In the genomic region with DNA sequence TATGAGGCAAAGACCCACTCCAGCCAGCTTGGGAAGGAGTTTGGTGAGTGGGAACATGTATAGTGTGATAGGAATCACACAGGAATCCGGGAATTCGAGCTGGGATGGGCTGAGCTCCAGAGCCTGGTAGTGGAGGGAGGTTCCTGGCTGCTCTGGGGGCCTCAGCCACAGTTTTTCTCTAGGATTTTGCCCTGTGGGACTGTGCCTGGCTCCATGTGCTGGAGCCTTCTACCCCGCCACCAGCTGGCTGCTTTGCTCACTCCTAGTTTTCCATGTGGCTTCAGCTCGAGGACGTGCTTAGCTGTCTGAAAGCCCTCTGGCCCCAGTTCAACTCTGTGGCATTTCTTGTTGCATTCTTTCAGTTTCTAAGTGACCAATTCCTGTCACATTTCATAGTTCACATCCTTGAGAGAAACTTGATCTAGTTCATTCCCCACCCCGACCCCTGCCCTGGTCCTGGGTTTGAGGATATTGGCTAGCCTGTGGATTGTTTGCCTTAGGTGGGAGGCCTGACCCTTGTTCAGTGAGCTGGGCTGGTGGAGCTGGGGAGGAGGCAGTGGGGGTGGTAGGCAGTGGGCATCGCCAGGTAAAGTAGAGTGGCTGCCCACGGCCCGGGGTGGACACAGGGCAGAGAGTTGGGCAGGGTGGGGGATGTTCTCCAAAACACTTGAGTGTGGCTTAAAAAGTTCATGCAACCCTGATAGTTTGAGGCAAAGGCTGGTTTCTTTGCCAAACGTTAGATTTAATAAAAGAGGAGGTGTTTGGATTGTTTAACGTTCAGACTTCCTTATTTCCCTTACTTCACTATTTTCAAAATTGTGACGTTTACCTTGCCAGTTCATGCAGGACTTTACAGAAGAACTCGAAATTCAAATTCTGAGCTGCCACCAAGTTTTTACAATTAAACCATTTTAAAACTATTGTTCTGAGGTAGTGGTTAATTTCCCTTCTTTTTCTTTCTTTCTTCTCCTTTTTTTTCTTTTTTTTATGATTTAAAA, we compare ENCODE assay signal across 1 cellular context.
TF ChIP-seq lines count a peak whose summit lies in the region.

No MANE protein-coding gene starts in this region.

TF ChIP-seq in GM12878, 131 proteins besides CTCF, POLR2A, EP300 and RAD21 (continued from another document and continues in another):
- TF ChIP-seq, protein P1, sequence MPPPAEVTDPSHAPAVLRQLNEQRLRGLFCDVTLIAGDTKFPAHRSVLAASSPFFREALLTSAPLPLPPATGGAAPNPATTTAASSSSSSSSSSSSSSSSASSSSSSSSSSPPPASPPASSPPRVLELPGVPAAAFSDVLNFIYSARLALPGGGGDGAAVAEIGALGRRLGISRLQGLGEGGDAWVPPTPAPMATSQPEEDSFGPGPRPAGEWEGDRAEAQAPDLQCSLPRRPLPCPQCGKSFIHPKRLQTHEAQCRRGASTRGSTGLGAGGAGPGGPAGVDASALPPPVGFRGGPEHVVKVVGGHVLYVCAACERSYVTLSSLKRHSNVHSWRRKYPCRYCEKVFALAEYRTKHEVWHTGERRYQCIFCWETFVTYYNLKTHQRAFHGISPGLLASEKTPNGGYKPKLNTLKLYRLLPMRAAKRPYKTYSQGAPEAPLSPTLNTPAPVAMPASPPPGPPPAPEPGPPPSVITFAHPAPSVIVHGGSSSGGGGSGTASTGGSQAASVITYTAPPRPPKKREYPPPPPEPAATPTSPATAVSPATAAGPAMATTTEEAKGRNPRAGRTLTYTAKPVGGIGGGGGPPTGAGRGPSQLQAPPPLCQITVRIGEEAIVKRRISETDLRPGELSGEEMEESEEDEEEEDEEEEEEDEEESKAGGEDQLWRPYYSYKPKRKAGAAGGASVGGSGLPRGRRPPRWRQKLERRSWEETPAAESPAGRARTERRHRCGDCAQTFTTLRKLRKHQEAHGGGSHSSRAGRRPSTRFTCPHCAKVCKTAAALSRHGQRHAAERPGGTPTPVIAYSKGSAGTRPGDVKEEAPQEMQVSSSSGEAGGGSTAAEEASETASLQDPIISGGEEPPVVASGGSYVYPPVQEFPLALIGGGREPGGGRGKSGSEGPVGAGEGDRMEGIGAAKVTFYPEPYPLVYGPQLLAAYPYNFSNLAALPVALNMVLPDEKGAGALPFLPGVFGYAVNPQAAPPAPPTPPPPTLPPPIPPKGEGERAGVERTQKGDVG (CRISPR knock-in tag; IDR thresholded peaks at IDR 0.05), result no peak
- TF ChIP-seq NFIC (IDR thresholded peaks at IDR 0.05; ENCODE audit: low read depth, low read length), result peak; percentile 56; the same call in 1 of the 2 replicates
- TF ChIP-seq TARDBP (IDR thresholded peaks at IDR 0.05; ENCODE audit: borderline replicate concordance), result no peak
- no peak for TF ChIP-seq CHD2 (IDR thresholded peaks at IDR 0.05; ENCODE audit: borderline replicate concordance, low read depth, low read length)
- TF ChIP-seq, protein P2, sequence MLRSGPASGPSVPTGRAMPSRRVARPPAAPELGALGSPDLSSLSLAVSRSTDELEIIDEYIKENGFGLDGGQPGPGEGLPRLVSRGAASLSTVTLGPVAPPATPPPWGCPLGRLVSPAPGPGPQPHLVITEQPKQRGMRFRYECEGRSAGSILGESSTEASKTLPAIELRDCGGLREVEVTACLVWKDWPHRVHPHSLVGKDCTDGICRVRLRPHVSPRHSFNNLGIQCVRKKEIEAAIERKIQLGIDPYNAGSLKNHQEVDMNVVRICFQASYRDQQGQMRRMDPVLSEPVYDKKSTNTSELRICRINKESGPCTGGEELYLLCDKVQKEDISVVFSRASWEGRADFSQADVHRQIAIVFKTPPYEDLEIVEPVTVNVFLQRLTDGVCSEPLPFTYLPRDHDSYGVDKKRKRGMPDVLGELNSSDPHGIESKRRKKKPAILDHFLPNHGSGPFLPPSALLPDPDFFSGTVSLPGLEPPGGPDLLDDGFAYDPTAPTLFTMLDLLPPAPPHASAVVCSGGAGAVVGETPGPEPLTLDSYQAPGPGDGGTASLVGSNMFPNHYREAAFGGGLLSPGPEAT (IDR thresholded peaks at IDR 0.05; ENCODE audit: low read depth), result peak; percentile 70
- TF ChIP-seq RELA (IDR thresholded peaks at IDR 0.05; ENCODE audit: borderline replicate concordance, partially characterized antibody), result peak; percentile 21
- 0 out of 2 replicates have a peak, but pooled peaks have one; percentile 45 for TF ChIP-seq ZNF24 (IDR thresholded peaks at IDR 0.05)
- TF ChIP-seq MEF2A (IDR thresholded peaks at IDR 0.05; ENCODE audit: insufficient read depth, low read depth, low read length), result 0 out of 2 replicates have a peak, but pooled peaks have one; percentile 19
- peak; percentile 43; the same call in 1 of the 2 replicates for TF ChIP-seq CBFB (IDR thresholded peaks at IDR 0.05; ENCODE audit: low read depth)
- TF ChIP-seq BHLHE40 (IDR thresholded peaks at IDR 0.05; ENCODE audit: borderline replicate concordance in 1 of 2, low read depth in 2 of 2, low read length in 1 of 2), result peak; percentile 14 to 19; a peak in 1 of 4 replicates
- TF ChIP-seq, protein P3, sequence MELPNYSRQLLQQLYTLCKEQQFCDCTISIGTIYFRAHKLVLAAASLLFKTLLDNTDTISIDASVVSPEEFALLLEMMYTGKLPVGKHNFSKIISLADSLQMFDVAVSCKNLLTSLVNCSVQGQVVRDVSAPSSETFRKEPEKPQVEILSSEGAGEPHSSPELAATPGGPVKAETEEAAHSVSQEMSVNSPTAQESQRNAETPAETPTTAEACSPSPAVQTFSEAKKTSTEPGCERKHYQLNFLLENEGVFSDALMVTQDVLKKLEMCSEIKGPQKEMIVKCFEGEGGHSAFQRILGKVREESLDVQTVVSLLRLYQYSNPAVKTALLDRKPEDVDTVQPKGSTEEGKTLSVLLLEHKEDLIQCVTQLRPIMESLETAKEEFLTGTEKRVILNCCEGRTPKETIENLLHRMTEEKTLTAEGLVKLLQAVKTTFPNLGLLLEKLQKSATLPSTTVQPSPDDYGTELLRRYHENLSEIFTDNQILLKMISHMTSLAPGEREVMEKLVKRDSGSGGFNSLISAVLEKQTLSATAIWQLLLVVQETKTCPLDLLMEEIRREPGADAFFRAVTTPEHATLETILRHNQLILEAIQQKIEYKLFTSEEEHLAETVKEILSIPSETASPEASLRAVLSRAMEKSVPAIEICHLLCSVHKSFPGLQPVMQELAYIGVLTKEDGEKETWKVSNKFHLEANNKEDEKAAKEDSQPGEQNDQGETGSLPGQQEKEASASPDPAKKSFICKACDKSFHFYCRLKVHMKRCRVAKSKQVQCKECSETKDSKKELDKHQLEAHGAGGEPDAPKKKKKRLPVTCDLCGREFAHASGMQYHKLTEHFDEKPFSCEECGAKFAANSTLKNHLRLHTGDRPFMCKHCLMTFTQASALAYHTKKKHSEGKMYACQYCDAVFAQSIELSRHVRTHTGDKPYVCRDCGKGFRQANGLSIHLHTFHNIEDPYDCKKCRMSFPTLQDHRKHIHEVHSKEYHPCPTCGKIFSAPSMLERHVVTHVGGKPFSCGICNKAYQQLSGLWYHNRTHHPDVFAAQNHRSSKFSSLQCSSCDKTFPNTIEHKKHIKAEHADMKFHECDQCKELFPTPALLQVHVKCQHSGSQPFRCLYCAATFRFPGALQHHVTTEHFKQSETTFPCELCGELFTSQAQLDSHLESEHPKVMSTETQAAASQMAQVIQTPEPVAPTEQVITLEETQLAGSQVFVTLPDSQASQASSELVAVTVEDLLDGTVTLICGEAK (IDR thresholded peaks at IDR 0.05; ENCODE audit: borderline replicate concordance), result no peak
- peak; percentile 50; the same call in 1 of the 2 replicates for TF ChIP-seq IRF4 (IDR thresholded peaks at IDR 0.05; ENCODE audit: low read depth, low read length)
- TF ChIP-seq CREB1 (IDR thresholded peaks at IDR 0.05; ENCODE audit: low read depth), result 0 out of 2 replicates have a peak, but pooled peaks have one; percentile 14
- peak; percentile 88 for TF ChIP-seq EED (IDR thresholded peaks at IDR 0.05; ENCODE audit: low read depth)
- TF ChIP-seq ZNF622 (IDR thresholded peaks at IDR 0.05), result no peak
- TF ChIP-seq IKZF1 (conservative IDR thresholded peaks at IDR 0.05), result peak; percentile 91
- TF ChIP-seq POLR2AphosphoS5 (IDR thresholded peaks at IDR 0.05; ENCODE audit: low read length), result peak; percentile 70; the same call in 1 of the 2 replicates
- 0 out of 2 replicates have a peak, but pooled peaks have one; percentile 30 for TF ChIP-seq TAF1 (IDR thresholded peaks at IDR 0.05; ENCODE audit: borderline replicate concordance, low read depth, low read length)
- peak; percentile 85 for TF ChIP-seq MXI1 (IDR thresholded peaks at IDR 0.05; ENCODE audit: low read depth, low read length)
- TF ChIP-seq MTA3 (IDR thresholded peaks at IDR 0.05; ENCODE audit: borderline replicate concordance, low read length), result 0 out of 2 replicates have a peak, but pooled peaks have one; percentile 63
- TF ChIP-seq, protein P4, sequence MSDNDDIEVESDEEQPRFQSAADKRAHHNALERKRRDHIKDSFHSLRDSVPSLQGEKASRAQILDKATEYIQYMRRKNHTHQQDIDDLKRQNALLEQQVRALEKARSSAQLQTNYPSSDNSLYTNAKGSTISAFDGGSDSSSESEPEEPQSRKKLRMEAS (IDR thresholded peaks at IDR 0.05; ENCODE audit: low read depth, low read length), result peak; percentile 54; the same call in 1 of the 2 replicates
- peak; percentile 36; the same call in 1 of the 2 replicates for TF ChIP-seq SPI1 (IDR thresholded peaks at IDR 0.05; ENCODE audit: borderline replicate concordance, insufficient read depth, low read depth, low read length)
- no peak for TF ChIP-seq CHD4 (IDR thresholded peaks at IDR 0.05)
- TF ChIP-seq ETV6 (conservative IDR thresholded peaks at IDR 0.05 in 1 of 2, IDR thresholded peaks at IDR 0.05 in 1 of 2; ENCODE audit: borderline replicate concordance in 1 of 2, low read depth in 1 of 2), result 0 out of 4 replicates have a peak, but pooled peaks of 1 of the 2 experiments have one; percentile 47
- 0 out of 2 replicates have a peak, but pooled peaks have one; percentile 68 for TF ChIP-seq CHD1 (IDR thresholded peaks at IDR 0.05; ENCODE audit: low read depth, low read length)
- TF ChIP-seq, protein P5, sequence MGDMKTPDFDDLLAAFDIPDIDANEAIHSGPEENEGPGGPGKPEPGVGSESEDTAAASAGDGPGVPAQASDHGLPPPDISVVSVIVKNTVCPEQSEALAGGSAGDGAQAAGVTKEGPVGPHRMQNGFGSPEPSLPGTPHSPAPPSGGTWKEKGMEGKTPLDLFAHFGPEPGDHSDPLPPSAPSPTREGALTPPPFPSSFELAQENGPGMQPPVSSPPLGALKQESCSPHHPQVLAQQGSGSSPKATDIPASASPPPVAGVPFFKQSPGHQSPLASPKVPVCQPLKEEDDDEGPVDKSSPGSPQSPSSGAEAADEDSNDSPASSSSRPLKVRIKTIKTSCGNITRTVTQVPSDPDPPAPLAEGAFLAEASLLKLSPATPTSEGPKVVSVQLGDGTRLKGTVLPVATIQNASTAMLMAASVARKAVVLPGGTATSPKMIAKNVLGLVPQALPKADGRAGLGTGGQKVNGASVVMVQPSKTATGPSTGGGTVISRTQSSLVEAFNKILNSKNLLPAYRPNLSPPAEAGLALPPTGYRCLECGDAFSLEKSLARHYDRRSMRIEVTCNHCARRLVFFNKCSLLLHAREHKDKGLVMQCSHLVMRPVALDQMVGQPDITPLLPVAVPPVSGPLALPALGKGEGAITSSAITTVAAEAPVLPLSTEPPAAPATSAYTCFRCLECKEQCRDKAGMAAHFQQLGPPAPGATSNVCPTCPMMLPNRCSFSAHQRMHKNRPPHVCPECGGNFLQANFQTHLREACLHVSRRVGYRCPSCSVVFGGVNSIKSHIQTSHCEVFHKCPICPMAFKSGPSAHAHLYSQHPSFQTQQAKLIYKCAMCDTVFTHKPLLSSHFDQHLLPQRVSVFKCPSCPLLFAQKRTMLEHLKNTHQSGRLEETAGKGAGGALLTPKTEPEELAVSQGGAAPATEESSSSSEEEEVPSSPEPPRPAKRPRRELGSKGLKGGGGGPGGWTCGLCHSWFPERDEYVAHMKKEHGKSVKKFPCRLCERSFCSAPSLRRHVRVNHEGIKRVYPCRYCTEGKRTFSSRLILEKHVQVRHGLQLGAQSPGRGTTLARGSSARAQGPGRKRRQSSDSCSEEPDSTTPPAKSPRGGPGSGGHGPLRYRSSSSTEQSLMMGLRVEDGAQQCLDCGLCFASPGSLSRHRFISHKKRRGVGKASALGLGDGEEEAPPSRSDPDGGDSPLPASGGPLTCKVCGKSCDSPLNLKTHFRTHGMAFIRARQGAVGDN (IDR thresholded peaks at IDR 0.05), result peak; percentile 84
- TF ChIP-seq, protein P6, sequence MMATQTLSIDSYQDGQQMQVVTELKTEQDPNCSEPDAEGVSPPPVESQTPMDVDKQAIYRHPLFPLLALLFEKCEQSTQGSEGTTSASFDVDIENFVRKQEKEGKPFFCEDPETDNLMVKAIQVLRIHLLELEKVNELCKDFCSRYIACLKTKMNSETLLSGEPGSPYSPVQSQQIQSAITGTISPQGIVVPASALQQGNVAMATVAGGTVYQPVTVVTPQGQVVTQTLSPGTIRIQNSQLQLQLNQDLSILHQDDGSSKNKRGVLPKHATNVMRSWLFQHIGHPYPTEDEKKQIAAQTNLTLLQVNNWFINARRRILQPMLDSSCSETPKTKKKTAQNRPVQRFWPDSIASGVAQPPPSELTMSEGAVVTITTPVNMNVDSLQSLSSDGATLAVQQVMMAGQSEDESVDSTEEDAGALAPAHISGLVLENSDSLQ (IDR thresholded peaks at IDR 0.05), result no peak
- peak; percentile 9 for TF ChIP-seq SP1 (IDR thresholded peaks at IDR 0.05; ENCODE audit: low read depth, low read length)
- TF ChIP-seq MYB (IDR thresholded peaks at IDR 0.05; ENCODE audit: borderline replicate concordance, low read depth, low read length), result no peak
- peak; percentile 46 for TF ChIP-seq NR2F1 (conservative IDR thresholded peaks at IDR 0.05)
- TF ChIP-seq IKZF2 (IDR thresholded peaks at IDR 0.05), result peak; percentile 55 to 71
- TF ChIP-seq RAD51 (IDR thresholded peaks at IDR 0.05), result no peak
- 0 out of 2 replicates have a peak, but pooled peaks have one; percentile 13 for TF ChIP-seq RB1 (IDR thresholded peaks at IDR 0.05; ENCODE audit: borderline replicate concordance)
- TF ChIP-seq, protein P7, sequence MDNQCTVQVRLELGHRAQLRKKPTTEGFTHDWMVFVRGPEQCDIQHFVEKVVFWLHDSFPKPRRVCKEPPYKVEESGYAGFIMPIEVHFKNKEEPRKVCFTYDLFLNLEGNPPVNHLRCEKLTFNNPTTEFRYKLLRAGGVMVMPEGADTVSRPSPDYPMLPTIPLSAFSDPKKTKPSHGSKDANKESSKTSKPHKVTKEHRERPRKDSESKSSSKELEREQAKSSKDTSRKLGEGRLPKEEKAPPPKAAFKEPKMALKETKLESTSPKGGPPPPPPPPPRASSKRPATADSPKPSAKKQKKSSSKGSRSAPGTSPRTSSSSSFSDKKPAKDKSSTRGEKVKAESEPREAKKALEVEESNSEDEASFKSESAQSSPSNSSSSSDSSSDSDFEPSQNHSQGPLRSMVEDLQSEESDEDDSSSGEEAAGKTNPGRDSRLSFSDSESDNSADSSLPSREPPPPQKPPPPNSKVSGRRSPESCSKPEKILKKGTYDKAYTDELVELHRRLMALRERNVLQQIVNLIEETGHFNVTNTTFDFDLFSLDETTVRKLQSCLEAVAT (IDR thresholded peaks at IDR 0.05), result no peak
- no peak for TF ChIP-seq SMARCA5 (IDR thresholded peaks at IDR 0.05)
